32 cellular contexts compared by ENCODE assay signal in genomic region chr11:129056916-129057315, GRCh38.
"Had no signal": no experiment of that assay in that cellular context is flagged by ENCODE, and none has a peak within 500 bp of the region (broad histone marks: within the 10 kb centered on the region; RNA-seq: fewer than 3 reads in every experiment).

No MANE protein-coding gene starts in this region.

- H3K27ac Mint-ChIP-seq: activated CD4-positive, alpha-beta memory T cell treated with anti-CD3 and anti-CD28 coated beads for 36 hours; activated CD4-positive, alpha-beta T cell treated with anti-CD3 and anti-CD28 coated beads for 36 hours; activated CD4-positive, alpha-beta T cell treated with anti-CD3 and anti-CD28 coated beads, Interleukin-2, amount 10 ng/mL, durations not matched to agents 24 days and 14 days; activated CD8-positive, alpha-beta memory T cell treated with anti-CD3 and anti-CD28 coated beads, Interleukin-2, amount 10 ng/mL, durations not matched to agents 7 days and 5 days; activated CD8-positive, alpha-beta T cell treated with anti-CD3 and anti-CD28 coated beads, Interleukin-2, amount 10 ng/mL, durations not matched to agents 7 days and 5 days; activated naive CD4-positive, alpha-beta T cell treated with anti-CD3 and anti-CD28 coated beads, Interleukin-2, amount 10 ng/mL, durations not matched to agents 7 days and 5 days; activated naive CD4-positive, alpha-beta T cell treated with anti-CD3 and anti-CD28 coated beads, Interleukin-2, amount 50 U/mL, for 72 hours; activated naive CD8-positive, alpha-beta T cell treated with anti-CD3 and anti-CD28 coated beads, Interleukin-2, amount 10 ng/mL, durations not matched to agents 7 days and 5 days; activated T-helper 1 cell treated with anti-CD3 and anti-CD28 coated beads, Interleukin-12 subunit alpha, Interleukin-12 subunit beta, Interleukin-2, Interleukin-4 antibody, amounts not matched to agents 30 ng/mL and 10 ng/mL and 1 ng/mL, durations not matched to agents 14 hours and 24 hours and 36 hours; brain; dendritic cell treated with granulocyte-macrophage colony-stimulating factor and Interleukin-4, amounts not matched to agents 40 ng/mL and 50 ng/mL, for 4 days; T-helper 17 cell; T-helper 2 cell treated with Interferon-gamma antibody and Interleukin-4, amounts not matched to agents 5 μg/mL and 100 μg/mL, for 36 hours had no signal

- ATAC-seq: activated CD4-positive, alpha-beta T cell treated with anti-CD3 and anti-CD28 coated beads for 36 hours; activated CD8-positive, alpha-beta memory T cell treated with anti-CD3 and anti-CD28 coated beads, Interleukin-2, amount 10 ng/mL, durations not matched to agents 7 days and 5 days; activated CD8-positive, alpha-beta T cell treated with anti-CD3 and anti-CD28 coated beads, Interleukin-2, amount 10 ng/mL, durations not matched to agents 7 days and 5 days; activated naive CD4-positive, alpha-beta T cell treated with anti-CD3 and anti-CD28 coated beads, Interleukin-2, amount 50 U/mL, for 72 hours; foreskin keratinocyte; gastrocnemius medialis; heart right ventricle; T-helper 17 cell had no signal

- H3K27ac ChIP-seq: ascending aorta, coronary artery, dorsolateral prefrontal cortex, esophagus muscularis mucosa, foreskin keratinocyte, gastrocnemius medialis, heart right ventricle had no signal

- H3K36me3 ChIP-seq: ascending aorta, esophagus muscularis mucosa, gastrocnemius medialis, heart right ventricle had no signal

- DNase-seq: activated CD4-positive, alpha-beta memory T cell treated with anti-CD3 and anti-CD28 coated beads for 36 hours; activated CD4-positive, alpha-beta T cell treated with anti-CD3 and anti-CD28 coated beads for 36 hours; activated CD4-positive, alpha-beta T cell treated with anti-CD3 and anti-CD28 coated beads, Interleukin-2, amount 10 ng/mL, durations not matched to agents 24 days and 14 days; activated CD4-positive, CD25-positive, alpha-beta regulatory T cell; activated CD4-positive, CD25-positive, alpha-beta regulatory T cell treated with anti-CD3 and anti-CD28 coated beads, Interleukin-2, amount 50 U/mL, for 72 hours; activated CD8-positive, alpha-beta memory T cell treated with anti-CD3 and anti-CD28 coated beads, Interleukin-2, amount 10 ng/mL, durations not matched to agents 7 days and 5 days; activated CD8-positive, alpha-beta memory T cell treated with anti-CD3 and anti-CD28 coated beads, Interleukin-2, amount 50 U/mL, for 4 hours; activated CD8-positive, alpha-beta T cell treated with anti-CD3 and anti-CD28 coated beads, Interleukin-2, amount 10 ng/mL, durations not matched to agents 7 days and 5 days; activated gamma-delta T cell; activated naive CD4-positive, alpha-beta T cell; activated naive CD4-positive, alpha-beta T cell treated with anti-CD3 and anti-CD28 coated beads, Interleukin-2, amount 10 ng/mL, durations not matched to agents 7 days and 5 days; activated naive CD8-positive, alpha-beta T cell treated with anti-CD3 and anti-CD28 coated beads, Interleukin-2, amount 10 ng/mL, durations not matched to agents 7 days and 5 days; activated T-cell treated with anti-CD3 and anti-CD28 coated beads, Interleukin-2, amount 50 U/mL, for 1 hour; activated T-cell treated with anti-CD3 and anti-CD28 coated beads, Interleukin-2, amount 50 U/mL, for 48 hours; dorsolateral prefrontal cortex; effector memory CD4-positive, alpha-beta T cell; erythroblast; foreskin keratinocyte; heart right ventricle; T-helper 1 cell; T-helper 17 cell; T1000 had no signal

- H3K4me1 Mint-ChIP-seq: activated CD4-positive, alpha-beta T cell treated with anti-CD3 and anti-CD28 coated beads for 36 hours; activated CD4-positive, alpha-beta T cell treated with anti-CD3 and anti-CD28 coated beads, Interleukin-2, amount 10 ng/mL, durations not matched to agents 24 days and 14 days; activated CD8-positive, alpha-beta memory T cell treated with anti-CD3 and anti-CD28 coated beads, Interleukin-2, amount 10 ng/mL, durations not matched to agents 7 days and 5 days; activated naive CD4-positive, alpha-beta T cell treated with anti-CD3 and anti-CD28 coated beads, Interleukin-2, amount 10 ng/mL, durations not matched to agents 7 days and 5 days; activated naive CD8-positive, alpha-beta T cell treated with anti-CD3 and anti-CD28 coated beads, Interleukin-2, amount 10 ng/mL, durations not matched to agents 7 days and 5 days; brain; central memory CD8-positive, alpha-beta T cell; T-helper 17 cell had no signal

- H3K27me3 Mint-ChIP-seq: activated CD4-positive, alpha-beta memory T cell treated with anti-CD3 and anti-CD28 coated beads for 36 hours; activated CD4-positive, alpha-beta T cell treated with anti-CD3 and anti-CD28 coated beads for 36 hours; activated CD4-positive, alpha-beta T cell treated with anti-CD3 and anti-CD28 coated beads, Interleukin-2, amount 10 ng/mL, durations not matched to agents 24 days and 14 days; activated CD8-positive, alpha-beta memory T cell treated with anti-CD3 and anti-CD28 coated beads, Interleukin-2, amount 10 ng/mL, durations not matched to agents 7 days and 5 days; activated naive CD4-positive, alpha-beta T cell treated with anti-CD3 and anti-CD28 coated beads, Interleukin-2, amount 10 ng/mL, durations not matched to agents 7 days and 5 days; activated naive CD8-positive, alpha-beta T cell treated with anti-CD3 and anti-CD28 coated beads, Interleukin-2, amount 10 ng/mL, durations not matched to agents 7 days and 5 days; brain; dendritic cell treated with granulocyte-macrophage colony-stimulating factor and Interleukin-4, amounts not matched to agents 40 ng/mL and 50 ng/mL, for 4 days had no signal

- H3K27me3 ChIP-seq: ascending aorta, dorsolateral prefrontal cortex, esophagus muscularis mucosa, foreskin keratinocyte, gastrocnemius medialis, heart right ventricle had no signal

- H3K4me3 ChIP-seq: ascending aorta, coronary artery, dorsolateral prefrontal cortex, esophagus muscularis mucosa, gastrocnemius medialis, heart right ventricle had no signal

- H3K9me3 ChIP-seq: ascending aorta, esophagus muscularis mucosa, gastrocnemius medialis, heart right ventricle had no signal

- H3K36me3 Mint-ChIP-seq: activated CD4-positive, alpha-beta memory T cell treated with anti-CD3 and anti-CD28 coated beads for 36 hours; activated CD8-positive, alpha-beta memory T cell treated with anti-CD3 and anti-CD28 coated beads, Interleukin-2, amount 10 ng/mL, durations not matched to agents 7 days and 5 days; activated naive CD4-positive, alpha-beta T cell treated with anti-CD3 and anti-CD28 coated beads, Interleukin-2, amount 10 ng/mL, durations not matched to agents 7 days and 5 days; activated naive CD4-positive, alpha-beta T cell treated with anti-CD3 and anti-CD28 coated beads, Interleukin-2, amount 50 U/mL, for 72 hours; activated naive CD8-positive, alpha-beta T cell treated with anti-CD3 and anti-CD28 coated beads, Interleukin-2, amount 10 ng/mL, durations not matched to agents 7 days and 5 days had no signal

- H3K4me1 ChIP-seq: ascending aorta, esophagus muscularis mucosa, heart right ventricle had no signal

- H3K9me3 Mint-ChIP-seq: activated CD4-positive, alpha-beta memory T cell treated with anti-CD3 and anti-CD28 coated beads for 36 hours; activated CD4-positive, alpha-beta T cell treated with anti-CD3 and anti-CD28 coated beads, Interleukin-2, amount 10 ng/mL, durations not matched to agents 24 days and 14 days; activated naive CD4-positive, alpha-beta T cell treated with anti-CD3 and anti-CD28 coated beads, Interleukin-2, amount 10 ng/mL, durations not matched to agents 7 days and 5 days; activated naive CD8-positive, alpha-beta T cell treated with anti-CD3 and anti-CD28 coated beads, Interleukin-2, amount 10 ng/mL, durations not matched to agents 7 days and 5 days; activated T-helper 1 cell treated with anti-CD3 and anti-CD28 coated beads, Interleukin-12 subunit alpha, Interleukin-12 subunit beta, Interleukin-2, Interleukin-4 antibody, amounts not matched to agents 30 ng/mL and 10 ng/mL and 1 ng/mL, durations not matched to agents 14 hours and 24 hours and 36 hours; central memory CD8-positive, alpha-beta T cell; dendritic cell treated with granulocyte-macrophage colony-stimulating factor and Interleukin-4, amounts not matched to agents 40 ng/mL and 50 ng/mL, for 4 days; T-helper 2 cell treated with Interferon-gamma antibody and Interleukin-4, amounts not matched to agents 5 μg/mL and 100 μg/mL, for 36 hours had no signal

- H3K4me3 Mint-ChIP-seq: activated CD4-positive, alpha-beta memory T cell treated with anti-CD3 and anti-CD28 coated beads for 36 hours; activated CD4-positive, alpha-beta T cell treated with anti-CD3 and anti-CD28 coated beads for 36 hours; activated CD4-positive, alpha-beta T cell treated with anti-CD3 and anti-CD28 coated beads, Interleukin-2, amount 10 ng/mL, durations not matched to agents 24 days and 14 days; activated CD8-positive, alpha-beta memory T cell treated with anti-CD3 and anti-CD28 coated beads, Interleukin-2, amount 10 ng/mL, durations not matched to agents 7 days and 5 days; activated CD8-positive, alpha-beta T cell treated with anti-CD3 and anti-CD28 coated beads, Interleukin-2, amount 10 ng/mL, durations not matched to agents 7 days and 5 days; activated naive CD4-positive, alpha-beta T cell treated with anti-CD3 and anti-CD28 coated beads, Interleukin-2, amount 10 ng/mL, durations not matched to agents 7 days and 5 days; activated naive CD8-positive, alpha-beta T cell treated with anti-CD3 and anti-CD28 coated beads, Interleukin-2, amount 10 ng/mL, durations not matched to agents 7 days and 5 days; activated T-helper 1 cell treated with anti-CD3 and anti-CD28 coated beads, Interleukin-12 subunit alpha, Interleukin-12 subunit beta, Interleukin-2, Interleukin-4 antibody, amounts not matched to agents 30 ng/mL and 10 ng/mL and 1 ng/mL, durations not matched to agents 14 hours and 24 hours and 36 hours; brain; central memory CD8-positive, alpha-beta T cell; dendritic cell treated with granulocyte-macrophage colony-stimulating factor and Interleukin-4, amounts not matched to agents 40 ng/mL and 50 ng/mL, for 4 days; T-helper 17 cell; T-helper 2 cell treated with Interferon-gamma antibody and Interleukin-4, amounts not matched to agents 5 μg/mL and 100 μg/mL, for 36 hours had no signal
